Comparison of ENCODE assay signal across 9 cellular contexts in genomic region chr2:6828299-6828584, GRCh38. TPM values are rescaled to one million over a fixed set of nuclear protein-coding genes. Genes with fewer than 3 reads are reported as not detected.
DNase-seq lines count a peak whose midpoint lies in the region; ATAC-seq and TF ChIP-seq lines count a peak whose summit lies in the region.
"Had no signal": no experiment of that assay in that cellular context is flagged by ENCODE, and none has a peak within 500 bp of the region (broad histone marks: within the 10 kb centered on the region; RNA-seq: fewer than 3 reads in every experiment).

No MANE protein-coding gene starts in this region.

- DNase-seq in G401 (ENCODE audit: low spot score), result peak; percentile 37
- DNase-seq in NCI-H2081 treated with DMSO at 0.1 percent for 48 hours (lab: John Stamatoyannopoulos, UW), result peak; percentile 30
- peak; percentile 47 to 53 for DNase-seq in cardiac fibroblast (ENCODE audit: low read depth in 2 of 2)
- DNase-seq in mesothelial cell of epicardium (ENCODE audit: low spot score in 2 of 2, unreplicated experiment in 2 of 2), result no peak
- DNase-seq in NK-92 (lab: John Stamatoyannopoulos, UW; ENCODE audit: unreplicated experiment), result no peak
- DNase-seq in stimulated activated effector memory CD8-positive, alpha-beta T cell treated with anti-CD3 and anti-CD28 coated beads, Interleukin-12 subunit alpha, Interleukin-12 subunit beta, amount 100 ng/mL, for 72 hours (ENCODE audit: low spot score in 2 of 2), result no peak
- no peak for DNase-seq in omental fat pad (ENCODE audit: low spot score)

- H3K9me3 Mint-ChIP-seq in mesothelial cell of epicardium, result peaks cover 28% of the 10 kb centered on the region
- peaks cover 20% of the 10 kb centered on the region for H3K9me3 Mint-ChIP-seq in stimulated activated effector memory CD8-positive, alpha-beta T cell treated with anti-CD3 and anti-CD28 coated beads, Interleukin-12 subunit alpha, Interleukin-12 subunit beta, amount 100 ng/mL, for 72 hours

- peak overlapping the region; percentile 9 for H3K4me3 Mint-ChIP-seq in mesothelial cell of epicardium
- H3K4me3 Mint-ChIP-seq in stimulated activated effector memory CD8-positive, alpha-beta T cell treated with anti-CD3 and anti-CD28 coated beads, Interleukin-12 subunit alpha, Interleukin-12 subunit beta, amount 100 ng/mL, for 72 hours, result no peak overlapping the region

- ATAC-seq in HG02623 (IDR thresholded peaks at IDR 0.05; ENCODE audit: unreplicated experiment), result no peak
- no peak for ATAC-seq in stimulated activated effector memory CD8-positive, alpha-beta T cell treated with anti-CD3 and anti-CD28 coated beads, Interleukin-12 subunit alpha, Interleukin-12 subunit beta, amount 100 ng/mL, for 72 hours
- ATAC-seq in omental fat pad (ENCODE audit: low FRiP score), result no peak

- H3K4me3 ChIP-seq in cardiac fibroblast (replicated peaks in 1 of 2; ENCODE audit: low read depth in 2 of 2, low read length in 2 of 2), result no peak overlapping the region
- H3K4me3 ChIP-seq: SJSA1 had no signal

- peaks cover 21% of the 10 kb centered on the region for H3K4me1 Mint-ChIP-seq in mesothelial cell of epicardium
- H3K4me1 Mint-ChIP-seq in stimulated activated effector memory CD8-positive, alpha-beta T cell treated with anti-CD3 and anti-CD28 coated beads, Interleukin-12 subunit alpha, Interleukin-12 subunit beta, amount 100 ng/mL, for 72 hours, result peaks cover 7% of the 10 kb centered on the region

- H3K27me3 Mint-ChIP-seq in mesothelial cell of epicardium (ENCODE audit: low read depth), result no peaks in the 10 kb centered on the region

- peaks cover 16% of the 10 kb centered on the region for H3K36me3 Mint-ChIP-seq in mesothelial cell of epicardium
- H3K36me3 Mint-ChIP-seq in stimulated activated effector memory CD8-positive, alpha-beta T cell treated with anti-CD3 and anti-CD28 coated beads, Interleukin-12 subunit alpha, Interleukin-12 subunit beta, amount 100 ng/mL, for 72 hours, result peaks cover 6% of the 10 kb centered on the region

- TF ChIP-seq CTCF in cardiac fibroblast (IDR thresholded peaks at IDR 0.05; ENCODE audit: low read depth, low read length), result peak; percentile 32
- TF ChIP-seq CTCF in mesothelial cell of epicardium (IDR thresholded peaks at IDR 0.05; ENCODE audit: unreplicated experiment), result peak; percentile 79
- no peak for TF ChIP-seq CTCF in omental fat pad (IDR thresholded peaks at IDR 0.05)

- peak overlapping the region; percentile 91 for H3K27ac Mint-ChIP-seq in mesothelial cell of epicardium
- no peak overlapping the region for H3K27ac Mint-ChIP-seq in stimulated activated effector memory CD8-positive, alpha-beta T cell treated with anti-CD3 and anti-CD28 coated beads, Interleukin-12 subunit alpha, Interleukin-12 subunit beta, amount 100 ng/mL, for 72 hours

- in situ Hi-C loops in G401 (cut with HindIII; ENCODE audit: low sequenced_read_pairs), result no loop called here

RNA-seq across cellular contexts. Expression of gene CMPK2, which starts 37.5 kb away (rescaled TPM):
- total RNA-seq in G401 (2014; rRNA removed; shearing (Covaris generic)), result not detected in 2 replicates
- 4.0 to 4.5 TPM (median 4.0 TPM) in 3 replicates for total RNA-seq in mesothelial cell of epicardium
- 10 to 100 TPM in 1 of 4 donors, 1 to 10 TPM in 3; 2.9 to 31.1 (median 5.9) TPM for total RNA-seq in omental fat pad

RNA-seq across cellular contexts. Expression of gene RSAD2, which starts 49.3 kb away (rescaled TPM):
- total RNA-seq in G401 (2014; rRNA removed; shearing (Covaris generic)), result not detected in 2 replicates
- 3.7 to 4.4 TPM (median 4.3 TPM) in 3 replicates for total RNA-seq in mesothelial cell of epicardium
- total RNA-seq in omental fat pad, result 10 to 100 TPM in 1 of 4 donors, 1 to 10 TPM in 2, under 1 TPM in 1; 0.56 to 25.1 (median 3.9) TPM
- total RNA-seq: SJSA1 had no signal

Comparison
In these comparisons a context has a peak if more than half of its experiments do, and no peak if none do; other contexts are left out.
1. DNase-seq: peak in G401 (single experiment), NCI-H2081 treated with DMSO at 0.1 percent for 48 hours (single experiment) and cardiac fibroblast (2 of 2); none in mesothelial cell of epicardium (0 of 2), NK-92 (single experiment), stimulated activated effector memory CD8-positive, alpha-beta T cell treated with anti-CD3 and anti-CD28 coated beads, Interleukin-12 subunit alpha, Interleukin-12 subunit beta, amount 100 ng/mL, for 72 hours (0 of 2) and omental fat pad (single experiment).
2. CTCF ChIP-seq: peak in cardiac fibroblast (single experiment) and mesothelial cell of epicardium (single experiment); none in omental fat pad (0 of 3).